ENCODE assay signal across 1 cellular context in genomic region chr14:93281937-93282336, GRCh38.
TF ChIP-seq lines count a peak whose summit lies in the region.

No MANE protein-coding gene starts in this region.

TF ChIP-seq in HepG2, 621 proteins besides CTCF, POLR2A, EP300 and RAD21 (continued from another document):
- TF ChIP-seq ZBTB44 (CRISPR knock-in tag; IDR thresholded peaks at IDR 0.05) (no peak), PHB2 (IDR thresholded peaks at IDR 0.05; ENCODE audit: partially characterized antibody) (no peak), NKX3-1 (CRISPR knock-in tag; IDR thresholded peaks at IDR 0.05) (no peak), MAFG (CRISPR knock-in tag; IDR thresholded peaks at IDR 0.05) (no peak), ZNF337 (CRISPR knock-in tag; IDR thresholded peaks at IDR 0.05; ENCODE audit: borderline replicate concordance, low read depth) (no peak), KDM3A (CRISPR knock-in tag; IDR thresholded peaks at IDR 0.05; ENCODE audit: low read depth) (no peak), CENPT (CRISPR knock-in tag; IDR thresholded peaks at IDR 0.05; ENCODE audit: low read depth) (no peak), ZBTB20 (CRISPR knock-in tag; IDR thresholded peaks at IDR 0.05; ENCODE audit: borderline replicate concordance, low read depth) (no peak), THAP7 (CRISPR knock-in tag; IDR thresholded peaks at IDR 0.05) (no peak), ZNF574 (CRISPR knock-in tag; IDR thresholded peaks at IDR 0.05) (no peak), SMARCE1 (IDR thresholded peaks at IDR 0.05; ENCODE audit: borderline replicate concordance) (no peak), ZSCAN29 (CRISPR knock-in tag; conservative IDR thresholded peaks at IDR 0.05) (no peak), MZF1 (CRISPR knock-in tag; IDR thresholded peaks at IDR 0.05; ENCODE audit: borderline replicate concordance) (no peak)
- TF ChIP-seq, protein P1, sequence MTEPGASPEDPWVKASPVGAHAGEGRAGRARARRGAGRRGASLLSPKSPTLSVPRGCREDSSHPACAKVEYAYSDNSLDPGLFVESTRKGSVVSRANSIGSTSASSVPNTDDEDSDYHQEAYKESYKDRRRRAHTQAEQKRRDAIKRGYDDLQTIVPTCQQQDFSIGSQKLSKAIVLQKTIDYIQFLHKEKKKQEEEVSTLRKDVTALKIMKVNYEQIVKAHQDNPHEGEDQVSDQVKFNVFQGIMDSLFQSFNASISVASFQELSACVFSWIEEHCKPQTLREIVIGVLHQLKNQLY (CRISPR knock-in tag; IDR thresholded peaks at IDR 0.05), result no peak
- TF ChIP-seq, protein P2, sequence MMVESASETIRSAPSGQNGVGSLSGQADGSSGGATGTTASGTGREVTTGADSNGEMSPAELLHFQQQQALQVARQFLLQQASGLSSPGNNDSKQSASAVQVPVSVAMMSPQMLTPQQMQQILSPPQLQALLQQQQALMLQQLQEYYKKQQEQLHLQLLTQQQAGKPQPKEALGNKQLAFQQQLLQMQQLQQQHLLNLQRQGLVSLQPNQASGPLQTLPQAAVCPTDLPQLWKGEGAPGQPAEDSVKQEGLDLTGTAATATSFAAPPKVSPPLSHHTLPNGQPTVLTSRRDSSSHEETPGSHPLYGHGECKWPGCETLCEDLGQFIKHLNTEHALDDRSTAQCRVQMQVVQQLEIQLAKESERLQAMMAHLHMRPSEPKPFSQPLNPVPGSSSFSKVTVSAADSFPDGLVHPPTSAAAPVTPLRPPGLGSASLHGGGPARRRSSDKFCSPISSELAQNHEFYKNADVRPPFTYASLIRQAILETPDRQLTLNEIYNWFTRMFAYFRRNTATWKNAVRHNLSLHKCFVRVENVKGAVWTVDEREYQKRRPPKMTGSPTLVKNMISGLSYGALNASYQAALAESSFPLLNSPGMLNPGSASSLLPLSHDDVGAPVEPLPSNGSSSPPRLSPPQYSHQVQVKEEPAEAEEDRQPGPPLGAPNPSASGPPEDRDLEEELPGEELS (CRISPR knock-in tag; IDR thresholded peaks at IDR 0.05), result no peak
